In genomic region chr7:30468791-30469190, GRCh38 we compare ENCODE assay signal across 12 cellular contexts. TPM values are rescaled to one million over a fixed set of nuclear protein-coding genes. Genes with fewer than 3 reads are reported as not detected.
DNase-seq lines count a peak whose midpoint lies in the region; ATAC-seq and TF ChIP-seq lines count a peak whose summit lies in the region.
"Had no signal": no experiment of that assay in that cellular context is flagged by ENCODE, and none has a peak within 500 bp of the region (broad histone marks: within the 10 kb centered on the region; RNA-seq: fewer than 3 reads in every experiment).

No MANE protein-coding gene starts in this region.

- DNase-seq in body of pancreas (peak in 1 of 4 donors; percentile 26), heart left ventricle (peak in 1 of 5 donors; percentile 62), prostate gland (ENCODE audit: low spot score) (no peak), foreskin melanocyte (no peak)
- no peak for DNase-seq in activated T-cell treated with anti-CD3 and anti-CD28 coated beads, Interleukin-2, amount 50 U/mL, for 48 hours
- DNase-seq: CD8-positive, alpha-beta memory T cell; erythroblast; stimulated activated naive CD4-positive, alpha-beta T cell treated with Interleukin-2 at 50 U/mL for 16 hours had no signal

- H3K4me1 ChIP-seq in BLaER1 treated with 17β-estradiol and CSF1 and Interleukin-3, amounts not matched to agents 10 nM and 100 nM: peaks cover 76 to 90% (median 85%) of the 10 kb centered on the region in 10 experiments
- peaks cover 30% of the 10 kb centered on the region for H3K4me1 ChIP-seq in body of pancreas
- peaks cover 25 to 100% (median 96%) of the 10 kb centered on the region in 12 donors for H3K4me1 ChIP-seq in heart left ventricle
- H3K4me1 ChIP-seq in prostate gland (replicated peaks): peaks cover 5% of the 10 kb centered on the region

- no peak overlapping the region for H3K4me3 ChIP-seq in BLaER1 treated with 17β-estradiol and CSF1 and Interleukin-3, amounts not matched to agents 10 nM and 100 nM
- H3K4me3 ChIP-seq in body of pancreas: no peak overlapping the region
- peak overlapping the region in 5 of 12 donors; percentile 5 to 27 (median 19) for H3K4me3 ChIP-seq in heart left ventricle
- no peak overlapping the region for H3K4me3 ChIP-seq in prostate gland
- H3K4me3 ChIP-seq: MG63 had no signal

- H3K9ac ChIP-seq in BLaER1 treated with 17β-estradiol and CSF1 and Interleukin-3, amounts not matched to agents 10 nM and 100 nM: no peak overlapping the region

- no peak for TF ChIP-seq POLR2A in body of pancreas (IDR thresholded peaks at IDR 0.05)
- TF ChIP-seq POLR2A in heart left ventricle (IDR thresholded peaks at IDR 0.05): no peak
- TF ChIP-seq POLR2A in prostate gland (IDR thresholded peaks at IDR 0.05): no peak
- TF ChIP-seq POLR2A in GM18505 (IDR thresholded peaks at IDR 0.05; ENCODE audit: borderline replicate concordance, extremely low read depth, insufficient read depth, insufficient read length): no peak

- WGBS in body of pancreas, 2 donors: 86 to 88% methylated on average over 4 of the region's 4 CpGs
- 43 to 54% (median 48%) methylated on average over 4 of the region's 4 CpGs for WGBS in heart left ventricle, 4 donors
- WGBS in prostate gland: 63% methylated on average over 4 of the region's 4 CpGs

- peaks cover 0 to 8% (median 0%) of the 10 kb centered on the region in 11 experiments; a peak in 1 of 22 replicates for H3K9me3 ChIP-seq in BLaER1 treated with 17β-estradiol and CSF1 and Interleukin-3, amounts not matched to agents 10 nM and 100 nM (replicated peaks in 1 of 11)
- H3K9me3 ChIP-seq in body of pancreas (no peaks in the 10 kb centered on the region), heart left ventricle (no peaks in the 10 kb centered on the region), prostate gland (no peaks in the 10 kb centered on the region)
- H3K9me3 ChIP-seq: MG63 had no signal

- H3K4me2 ChIP-seq in BLaER1 treated with 17β-estradiol and CSF1 and Interleukin-3, amounts not matched to agents 10 nM and 100 nM: peak overlapping the region in 8 of 11 experiments; percentile 31 to 97 (median 64); a peak in 11 of 22 replicates

- TF ChIP-seq CTCF in body of pancreas (IDR thresholded peaks at IDR 0.05) (no peak), heart left ventricle (IDR thresholded peaks at IDR 0.05) (no peak), prostate gland (IDR thresholded peaks at IDR 0.05) (no peak)

- no peak overlapping the region; a peak in 1 of 22 replicates for H3K27ac ChIP-seq in BLaER1 treated with 17β-estradiol and CSF1 and Interleukin-3, amounts not matched to agents 10 nM and 100 nM
- H3K27ac ChIP-seq in body of pancreas (peak overlapping the region; percentile 6 to 59 (median 48)), heart left ventricle (peak overlapping the region; percentile 53 to 98 (median 80)), prostate gland (peak overlapping the region; percentile 33 to 59)

- intact Hi-C loops in body of pancreas (cut with DNase I) (no loop called here), heart left ventricle (cut with DNase I) (loop anchor here in 1 of 10 donors (5.0 kb wide), 1 partner anchor 34 kb away; the partner anchor contains the start of gene GGCT), prostate gland (cut with DNase I) (loop anchor here (5.0 kb wide), 1 partner anchor 36 kb away; no protein-coding TSS in a partner anchor)

- H4K20me1 ChIP-seq in BLaER1 treated with 17β-estradiol and CSF1 and Interleukin-3, amounts not matched to agents 10 nM and 100 nM: peaks cover 0 to 37% (median 23%) of the 10 kb centered on the region in 11 experiments; a peak in 18 of 22 replicates

- H3K36me3 ChIP-seq in BLaER1 treated with 17β-estradiol and CSF1 and Interleukin-3, amounts not matched to agents 10 nM and 100 nM: peaks cover 0 to 14% (median 0%) of the 10 kb centered on the region in 11 experiments; a peak in 3 of 22 replicates
- H3K36me3 ChIP-seq in body of pancreas (replicated peaks in 1 of 2; ENCODE audit: insufficient read depth in 1 of 2, low read depth in 2 of 2): no peaks in the 10 kb centered on the region
- H3K36me3 ChIP-seq in heart left ventricle: no peaks in the 10 kb centered on the region
- H3K36me3 ChIP-seq in prostate gland: no peaks in the 10 kb centered on the region
- H3K36me3 ChIP-seq: MG63 had no signal

- ATAC-seq in body of pancreas: no peak
- no peak for ATAC-seq in heart left ventricle
- no peak for ATAC-seq in GM18505 (IDR thresholded peaks at IDR 0.05; ENCODE audit: unreplicated experiment)
- no peak for ATAC-seq in GM18519 (IDR thresholded peaks at IDR 0.05; ENCODE audit: low FRiP score, unreplicated experiment)

- H3K27me3 ChIP-seq in BLaER1 treated with 17β-estradiol and CSF1 and Interleukin-3, amounts not matched to agents 10 nM and 100 nM: no peaks in the 10 kb centered on the region
- no peaks in the 10 kb centered on the region for H3K27me3 ChIP-seq in body of pancreas
- no peaks in the 10 kb centered on the region for H3K27me3 ChIP-seq in heart left ventricle
- no peaks in the 10 kb centered on the region for H3K27me3 ChIP-seq in prostate gland (replicated peaks; ENCODE audit: insufficient read depth)
- H3K27me3 ChIP-seq: MG63 had no signal

RNA-seq across cellular contexts. Expression of gene NOD1, which starts 9.8 kb away (rescaled TPM):
- total RNA-seq in body of pancreas (1 to 10 TPM; 3.6 to 4.6 TPM), heart left ventricle (10 to 100 TPM in 3 of 9 donors, 1 to 10 TPM in 6; 5.3 to 28.8 (median 9.0) TPM), prostate gland (10 to 100 TPM in 1 of 2 donors, 1 to 10 TPM in 1; 3.5 to 12.3 TPM)
- polyA plus RNA-seq in heart left ventricle: 10 to 100 TPM in 1 of 2 donors, 1 to 10 TPM in 1; 7.5 to 11.2 TPM

RNA-seq across cellular contexts. Expression of gene GGCT, which starts 35.8 kb away (rescaled TPM):
- 10 to 100 TPM; 13.5 to 42.2 TPM for total RNA-seq in body of pancreas
- 10 to 100 TPM; 14.1 to 23.6 (median 17.8) TPM for total RNA-seq in heart left ventricle
- 10 to 100 TPM; 33.2 to 54.3 TPM for polyA plus RNA-seq in heart left ventricle
- 10 to 100 TPM; 14.7 to 54.0 TPM for total RNA-seq in prostate gland

Comparison
In these comparisons a context has a peak if more than half of its experiments do, and no peak if none do; other contexts are left out.
1. H3K27ac ChIP-seq: peak in body of pancreas (4 of 4), heart left ventricle (12 of 12) and prostate gland (2 of 2); none in BLaER1 treated with 17β-estradiol and CSF1 and Interleukin-3, amounts not matched to agents 10 nM and 100 nM (0 of 11).